Comparison of ENCODE assay signal across 8 cellular contexts in the genomic region with DNA sequence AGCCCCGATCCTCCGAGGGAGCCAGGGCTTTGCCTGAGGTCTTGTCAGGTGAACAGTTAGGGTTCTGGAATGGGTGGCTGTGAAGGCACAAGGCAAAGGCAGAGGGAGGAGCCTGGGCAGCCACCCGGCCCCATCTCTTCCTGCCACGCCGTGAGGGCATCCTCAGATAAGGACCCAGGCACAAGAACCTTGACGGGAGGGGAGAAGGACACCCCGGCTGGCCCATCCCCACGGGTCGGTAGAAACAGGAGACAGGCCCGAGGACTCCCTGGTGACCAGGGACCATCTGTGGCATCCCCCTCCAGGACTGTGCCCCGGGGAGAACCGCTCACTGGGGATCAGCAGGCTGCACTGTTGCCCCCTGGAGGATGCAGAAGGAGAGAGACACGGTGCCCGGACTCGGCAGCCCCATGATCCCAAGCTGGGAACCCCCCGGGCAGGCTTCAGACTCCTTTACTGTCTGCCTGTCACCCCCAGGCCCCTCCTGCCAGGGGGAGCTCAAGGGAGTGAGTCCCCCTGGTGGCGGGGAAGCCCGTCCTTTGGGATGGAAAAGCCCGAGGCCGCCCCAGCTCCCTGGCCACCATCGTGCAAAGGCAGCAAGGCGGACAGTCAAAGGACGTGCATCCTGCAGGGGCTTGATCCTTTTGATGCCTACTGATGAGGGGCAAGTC. TPM values are rescaled to one million over a fixed set of nuclear protein-coding genes. Genes with fewer than 3 reads are reported as not detected.
DNase-seq lines count a peak whose midpoint lies in the region; ATAC-seq and TF ChIP-seq lines count a peak whose summit lies in the region.

No MANE protein-coding gene starts in this region.

- peak; percentile 65 for TF ChIP-seq CTCF in AG09319 (IDR thresholded peaks at IDR 0.05; ENCODE audit: low read depth, low read length)
- TF ChIP-seq CTCF in activated CD8-positive, alpha-beta T cell treated with anti-CD3 and anti-CD28 coated beads for 36 hours (IDR thresholded peaks at IDR 0.05) = peak; percentile 78
- TF ChIP-seq CTCF in fibroblast of mammary gland (conservative IDR thresholded peaks at IDR 0.05; ENCODE audit: control insufficient read depth, insufficient read depth, low read depth, low read length) = peak; percentile 45

- no peaks in the 10 kb centered on the region for H3K36me3 Mint-ChIP-seq in activated CD8-positive, alpha-beta T cell treated with anti-CD3 and anti-CD28 coated beads for 36 hours (ENCODE audit: low read depth)

- POLR2A ChIA-PET in activated CD8-positive, alpha-beta T cell treated with anti-CD3 and anti-CD28 coated beads for 36 hours (lab: Charles Lee) = no interaction called here

- peak overlapping the region; percentile 11 for H3K27ac Mint-ChIP-seq in activated CD8-positive, alpha-beta T cell treated with anti-CD3 and anti-CD28 coated beads for 36 hours

- CTCF ChIA-PET in activated CD8-positive, alpha-beta T cell treated with anti-CD3 and anti-CD28 coated beads for 36 hours (lab: Charles Lee) = interaction anchor here (0.6 to 3.7 kb wide), 29 partner anchors 8 to 207 kb away, joined by 3 to 27 read pairs (median 4); a partner anchor contains a TSS

- no peaks in the 10 kb centered on the region for H3K9me3 Mint-ChIP-seq in activated CD8-positive, alpha-beta T cell treated with anti-CD3 and anti-CD28 coated beads for 36 hours

- peaks cover 18% of the 10 kb centered on the region for H3K4me1 Mint-ChIP-seq in activated CD8-positive, alpha-beta T cell treated with anti-CD3 and anti-CD28 coated beads for 36 hours (ENCODE audit: low read depth)

- H3K27me3 Mint-ChIP-seq in activated CD8-positive, alpha-beta T cell treated with anti-CD3 and anti-CD28 coated beads for 36 hours = peaks cover 19% of the 10 kb centered on the region

- DNase-seq in AG09319 (ENCODE audit: extremely low read depth, low read depth) (no peak), Kasumi-1 (lab: John Stamatoyannopoulos, UW) (peak; percentile 65 to 81), fibroblast of mammary gland (ENCODE audit: low read depth) (no peak), posterior cingulate gyrus (peak in 6 of 10 donors; percentile 51 to 93 (median 68)), LoVo (ENCODE audit: low spot score) (no peak)
- DNase-seq in activated CD8-positive, alpha-beta T cell treated with anti-CD3 and anti-CD28 coated beads for 36 hours = peak; percentile 79

- no peak overlapping the region for H3K4me3 ChIP-seq in fibroblast of mammary gland (ENCODE audit: control insufficient read depth, low read depth, low read length)

- H3K4me3 Mint-ChIP-seq in activated CD8-positive, alpha-beta T cell treated with anti-CD3 and anti-CD28 coated beads for 36 hours = peak overlapping the region; percentile 39

- intact Hi-C loops in activated CD8-positive, alpha-beta T cell treated with anti-CD3 and anti-CD28 coated beads for 36 hours (cut with micrococcal nuclease) = loop anchor here (5.0 kb wide), 1 partner anchor 205 kb away; a partner anchor contains a TSS
- intact Hi-C loops in posterior cingulate gyrus (cut with DNase I) = loop anchor here (5.0 kb wide), 1 partner anchor 200 kb away; no protein-coding TSS in a partner anchor

- peak; percentile 54 for ATAC-seq in GM19397 (IDR thresholded peaks at IDR 0.05; ENCODE audit: unreplicated experiment)
- ATAC-seq in activated CD8-positive, alpha-beta T cell treated with anti-CD3 and anti-CD28 coated beads for 36 hours = peak; percentile 93
- ATAC-seq in HG03439 (IDR thresholded peaks at IDR 0.05; ENCODE audit: unreplicated experiment) = no peak

RNA-seq across cellular contexts. Expression of a gene that starts 12.3 kb away (rescaled TPM):
- 1 to 10 TPM; 2.7 to 3.0 TPM for total RNA-seq in activated CD8-positive, alpha-beta T cell treated with anti-CD3 and anti-CD28 coated beads for 36 hours

Comparison
In these comparisons a context has a peak if more than half of its experiments do, and no peak if none do; other contexts are left out.
1. DNase-seq: peak in Kasumi-1 (2 of 2), activated CD8-positive, alpha-beta T cell treated with anti-CD3 and anti-CD28 coated beads for 36 hours (single experiment) and posterior cingulate gyrus (6 of 10); none in AG09319 (single experiment), fibroblast of mammary gland (single experiment) and LoVo (single experiment).
2. Peak in every context shown above with its lines, with median percentiles within 50 percentile points of each other: CTCF ChIP-seq.